ENCODE assay signal across 8 cellular contexts in the genomic region with DNA sequence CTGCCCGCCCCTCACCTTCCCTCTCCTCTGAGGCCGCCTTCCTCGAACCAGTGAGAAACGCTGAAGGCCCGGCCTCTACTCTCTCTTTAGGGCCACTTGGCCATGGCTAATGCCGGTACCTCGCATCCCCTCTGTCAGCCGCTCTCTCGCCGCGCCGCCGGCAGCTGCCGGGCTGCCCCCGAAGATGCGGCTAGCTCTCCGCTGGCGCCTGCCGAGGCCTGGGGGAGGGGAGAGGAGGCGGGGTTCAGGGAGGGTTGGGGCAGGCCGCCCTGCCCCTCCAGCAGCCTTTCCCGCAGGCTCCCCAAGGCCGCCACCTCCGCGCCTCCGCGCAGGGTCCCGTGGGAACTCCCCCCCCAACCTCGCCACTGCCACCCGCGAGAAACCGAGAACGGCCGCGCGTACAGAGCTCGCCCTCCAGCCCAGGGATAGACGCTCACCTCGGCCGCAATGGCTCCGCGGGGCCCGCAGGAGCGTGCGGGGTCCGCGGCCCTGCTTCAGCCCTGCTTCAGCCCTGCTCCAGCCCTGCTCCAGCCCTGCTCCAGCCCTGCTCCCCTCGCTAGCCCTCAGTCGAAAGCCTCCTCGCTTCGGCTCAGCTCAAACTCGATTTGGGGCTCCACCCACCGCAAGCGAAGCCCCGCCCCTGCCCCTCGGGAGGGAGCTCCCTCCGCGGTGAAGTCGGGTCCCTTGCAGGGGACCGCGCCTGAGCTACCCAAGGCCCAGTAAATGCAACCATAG. TPM values are rescaled to one million over a fixed set of nuclear protein-coding genes. Genes with fewer than 3 reads are reported as not detected.
DNase-seq lines count a peak whose midpoint lies in the region; ATAC-seq and TF ChIP-seq lines count a peak whose summit lies in the region.

A gene with protein sequence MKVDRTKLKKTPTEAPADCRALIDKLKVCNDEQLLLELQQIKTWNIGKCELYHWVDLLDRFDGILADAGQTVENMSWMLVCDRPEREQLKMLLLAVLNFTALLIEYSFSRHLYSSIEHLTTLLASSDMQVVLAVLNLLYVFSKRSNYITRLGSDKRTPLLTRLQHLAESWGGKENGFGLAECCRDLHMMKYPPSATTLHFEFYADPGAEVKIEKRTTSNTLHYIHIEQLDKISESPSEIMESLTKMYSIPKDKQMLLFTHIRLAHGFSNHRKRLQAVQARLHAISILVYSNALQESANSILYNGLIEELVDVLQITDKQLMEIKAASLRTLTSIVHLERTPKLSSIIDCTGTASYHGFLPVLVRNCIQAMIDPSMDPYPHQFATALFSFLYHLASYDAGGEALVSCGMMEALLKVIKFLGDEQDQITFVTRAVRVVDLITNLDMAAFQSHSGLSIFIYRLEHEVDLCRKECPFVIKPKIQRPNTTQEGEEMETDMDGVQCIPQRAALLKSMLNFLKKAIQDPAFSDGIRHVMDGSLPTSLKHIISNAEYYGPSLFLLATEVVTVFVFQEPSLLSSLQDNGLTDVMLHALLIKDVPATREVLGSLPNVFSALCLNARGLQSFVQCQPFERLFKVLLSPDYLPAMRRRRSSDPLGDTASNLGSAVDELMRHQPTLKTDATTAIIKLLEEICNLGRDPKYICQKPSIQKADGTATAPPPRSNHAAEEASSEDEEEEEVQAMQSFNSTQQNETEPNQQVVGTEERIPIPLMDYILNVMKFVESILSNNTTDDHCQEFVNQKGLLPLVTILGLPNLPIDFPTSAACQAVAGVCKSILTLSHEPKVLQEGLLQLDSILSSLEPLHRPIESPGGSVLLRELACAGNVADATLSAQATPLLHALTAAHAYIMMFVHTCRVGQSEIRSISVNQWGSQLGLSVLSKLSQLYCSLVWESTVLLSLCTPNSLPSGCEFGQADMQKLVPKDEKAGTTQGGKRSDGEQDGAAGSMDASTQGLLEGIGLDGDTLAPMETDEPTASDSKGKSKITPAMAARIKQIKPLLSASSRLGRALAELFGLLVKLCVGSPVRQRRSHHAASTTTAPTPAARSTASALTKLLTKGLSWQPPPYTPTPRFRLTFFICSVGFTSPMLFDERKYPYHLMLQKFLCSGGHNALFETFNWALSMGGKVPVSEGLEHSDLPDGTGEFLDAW (N-terminal part only) (minus strand): TSS at position 569 of the 735 bp plus-strand sequence. CDS start 32,612 bp downstream, outside the sequence.

- TF ChIP-seq CTCF in GM10248 (IDR thresholded peaks at IDR 0.05; ENCODE audit: control extremely low read depth, extremely low read depth, low read depth, missing control alignments): no peak
- TF ChIP-seq CTCF in right atrium auricular region (IDR thresholded peaks at IDR 0.05): no peak

- POLR2A ChIA-PET in GM10248 (lab: Yijun Ruan, JAX): interaction anchor here (0.7 to 1.5 kb wide), 4 partner anchors 15 to 1313 kb away, joined by 3 to 7 read pairs (median 3); partner anchors contain the start of genes RIBC1 and SMC1A

- CTCF ChIA-PET in GM10248 (lab: Yijun Ruan, JAX): interaction anchor here (1.0 to 1.5 kb wide), 3 partner anchors 9 to 28 kb away, joined by 3 to 4 read pairs (median 3); no protein-coding TSS in a partner anchor

- H3K36me3 ChIP-seq in right atrium auricular region: no peaks in the 10 kb centered on the region
- H3K36me3 ChIP-seq in urinary bladder (ENCODE audit: insufficient read depth): no peaks in the 10 kb centered on the region

- H3K4me3 ChIP-seq in right atrium auricular region (peak within 1 kb of the TSS; percentile 60 to 62), urinary bladder (ENCODE audit: low read depth, low read length) (peak within 1 kb of the TSS; percentile 73)

- WGBS in urinary bladder: under 1% methylated on average over 56 of the region's 61 CpGs

- no peaks in the 10 kb centered on the region for H3K27me3 ChIP-seq in right atrium auricular region

- H3K4me1 ChIP-seq in right atrium auricular region (peaks cover 0 to 14% of the 10 kb centered on the region in 2 donors), urinary bladder (ENCODE audit: insufficient read depth) (no peaks in the 10 kb centered on the region)

- H3K27ac ChIP-seq in right atrium auricular region (peak within 1 kb of the TSS; percentile 84 to 88), urinary bladder (ENCODE audit: low read depth) (peak within 1 kb of the TSS; percentile 72)

- peak; percentile 48 for ATAC-seq in HG02759 (IDR thresholded peaks at IDR 0.05; ENCODE audit: unreplicated experiment)

- no peaks in the 10 kb centered on the region for H3K9me3 ChIP-seq in right atrium auricular region

- peak; percentile 73 for DNase-seq in GM10248 (ENCODE audit: extremely low spot score)
- DNase-seq in NCI-H1694 (lab: John Stamatoyannopoulos, UW): peak; percentile 62
- peak; percentile 58 to 85 (median 76) for DNase-seq in T-helper 2 cell
- DNase-seq in amygdala (lab: John Stamatoyannopoulos, UW): peak in 54 of 56 donors; percentile 7 to 73 (median 48)
- DNase-seq in right atrium auricular region (ENCODE audit: low spot score): peak; percentile 62
- no peak for DNase-seq in pulmonary artery endothelial cell (ENCODE audit: low read depth, low spot score)

RNA-seq across cellular contexts. Expression of the gene that starts here (rescaled TPM):
- total RNA-seq in right atrium auricular region (100 to 1,000 TPM; 111 to 116 TPM), pulmonary artery endothelial cell (94.8 and 118 TPM in 2 replicates), urinary bladder (91.4 TPM)
- polyA plus RNA-seq in urinary bladder: 54.1 TPM
